Comparison of ENCODE assay signal across 21 cellular contexts in genomic region chr10:132865236-132865635, GRCh38.
DNase-seq lines count a peak whose midpoint lies in the region; ATAC-seq and TF ChIP-seq lines count a peak whose summit lies in the region.
"Had no signal": no experiment of that assay in that cellular context is flagged by ENCODE, and none has a peak within 500 bp of the region (broad histone marks: within the 10 kb centered on the region; RNA-seq: fewer than 3 reads in every experiment).

No MANE protein-coding gene starts in this region.

- no peaks in the 10 kb centered on the region for H3K9me3 Mint-ChIP-seq in activated CD8-positive, alpha-beta memory T cell treated with anti-CD3 and anti-CD28 coated beads, Interleukin-2, amount 10 ng/mL, durations not matched to agents 7 days and 5 days (ENCODE audit: low read depth)
- H3K9me3 Mint-ChIP-seq: activated naive CD8-positive, alpha-beta T cell treated with anti-CD3 and anti-CD28 coated beads, Interleukin-2, amount 50 U/mL, for 24 hours had no signal

- no peaks in the 10 kb centered on the region for H3K27me3 ChIP-seq in Loucy (ENCODE audit: insufficient read depth, low read length, poor library complexity, severe bottlenecking)
- peaks cover 6 to 62% of the 10 kb centered on the region in 2 donors for H3K27me3 ChIP-seq in left lung
- H3K27me3 ChIP-seq in spleen (replicated peaks in 1 of 7): peaks cover 0 to 87% (median 16%) of the 10 kb centered on the region in 7 donors

- H3K79me2 ChIP-seq in Loucy (ENCODE audit: insufficient read depth, low read length): no peaks in the 10 kb centered on the region

- peaks cover 16% of the 10 kb centered on the region for H3K4me1 ChIP-seq in Loucy (ENCODE audit: insufficient read depth, low read length, poor library complexity, severe bottlenecking)
- no peaks in the 10 kb centered on the region for H3K4me1 ChIP-seq in left lung
- H3K4me1 ChIP-seq in spleen: peaks cover 0 to 11% (median 5%) of the 10 kb centered on the region in 6 donors
- H3K4me1 ChIP-seq: BE2C had no signal

- no peaks in the 10 kb centered on the region for H3K36me3 Mint-ChIP-seq in activated CD8-positive, alpha-beta memory T cell treated with anti-CD3 and anti-CD28 coated beads, Interleukin-2, amount 10 ng/mL, durations not matched to agents 7 days and 5 days

- H3K27ac ChIP-seq in left lung: no peak overlapping the region
- no peak overlapping the region for H3K27ac ChIP-seq in spleen

- no peaks in the 10 kb centered on the region for H4K20me1 ChIP-seq in Loucy (ENCODE audit: insufficient read depth, low read length, poor library complexity, severe bottlenecking)

- H3K27me3 Mint-ChIP-seq in activated CD8-positive, alpha-beta memory T cell treated with anti-CD3 and anti-CD28 coated beads, Interleukin-2, amount 10 ng/mL, durations not matched to agents 7 days and 5 days: peaks cover 2% of the 10 kb centered on the region

- no peaks in the 10 kb centered on the region for H3K4me1 Mint-ChIP-seq in activated CD8-positive, alpha-beta memory T cell treated with anti-CD3 and anti-CD28 coated beads, Interleukin-2, amount 10 ng/mL, durations not matched to agents 7 days and 5 days

- H3K4me3 Mint-ChIP-seq in activated CD8-positive, alpha-beta memory T cell treated with anti-CD3 and anti-CD28 coated beads, Interleukin-2, amount 10 ng/mL, durations not matched to agents 7 days and 5 days: no peak overlapping the region
- H3K4me3 Mint-ChIP-seq: activated naive CD8-positive, alpha-beta T cell treated with anti-CD3 and anti-CD28 coated beads, Interleukin-2, amount 50 U/mL, for 24 hours; brain; nephron had no signal

- no peak for TF ChIP-seq POLR2A in spleen (IDR thresholded peaks at IDR 0.05)

- TF ChIP-seq CTCF in Loucy (conservative IDR thresholded peaks at IDR 0.05; ENCODE audit: low read length) (no peak), left lung (IDR thresholded peaks at IDR 0.05) (no peak), spleen (IDR thresholded peaks at IDR 0.05 in 8 of 11, conservative IDR thresholded peaks at IDR 0.05 in 3 of 11) (no peak)

- no peak overlapping the region; the same call in 1 of the 2 replicates for H2AFZ ChIP-seq in Loucy (ENCODE audit: low read length)

- ATAC-seq in activated CD8-positive, alpha-beta memory T cell treated with anti-CD3 and anti-CD28 coated beads, Interleukin-2, amount 10 ng/mL, durations not matched to agents 7 days and 5 days: no peak
- ATAC-seq in left lung: no peak
- ATAC-seq: activated naive CD8-positive, alpha-beta T cell treated with anti-CD3 and anti-CD28 coated beads, Interleukin-2, amount 50 U/mL, for 24 hours; HCT116 had no signal

- no peak overlapping the region for H3K4me3 ChIP-seq in Loucy (ENCODE audit: low read length, poor library complexity, severe bottlenecking)
- H3K4me3 ChIP-seq in left lung: no peak overlapping the region
- H3K4me3 ChIP-seq in spleen: no peak overlapping the region

- H3F3A ChIP-seq in Loucy (ENCODE audit: low read depth): no peaks in the 10 kb centered on the region

- H3K27ac Mint-ChIP-seq in activated CD8-positive, alpha-beta memory T cell treated with anti-CD3 and anti-CD28 coated beads, Interleukin-2, amount 10 ng/mL, durations not matched to agents 7 days and 5 days: no peak overlapping the region
- H3K27ac Mint-ChIP-seq: activated naive CD8-positive, alpha-beta T cell treated with anti-CD3 and anti-CD28 coated beads, Interleukin-2, amount 50 U/mL, for 24 hours had no signal

- peak; percentile 6 for DNase-seq in activated CD8-positive, alpha-beta memory T cell treated with anti-CD3 and anti-CD28 coated beads, Interleukin-2, amount 50 U/mL, for 4 hours
- DNase-seq in activated CD8-positive, alpha-beta memory T cell treated with anti-CD3 and anti-CD28 coated beads, Interleukin-2, amount 10 ng/mL, durations not matched to agents 7 days and 5 days: no peak
- DNase-seq in left lung (peak; percentile 24 to 50), spleen (peak; percentile 65), HPDE6-E6E7 (ENCODE audit: extremely low spot score) (no peak), NK-92 (lab: John Stamatoyannopoulos, UW; ENCODE audit: unreplicated experiment) (no peak), SIG-M5 treated with dmso at 0.1 percent for 504 hours (lab: John Stamatoyannopoulos, UW; ENCODE audit: unreplicated experiment) (no peak)
- DNase-seq: activated CD4-positive, alpha-beta T cell treated with anti-CD3 and anti-CD28 coated beads, Interleukin-2, amount 50 U/mL, for 1 hour; activated naive CD8-positive, alpha-beta T cell treated with anti-CD3 and anti-CD28 coated beads, Interleukin-2, amount 50 U/mL, for 24 hours; activated T-cell treated with anti-CD3 and anti-CD28 coated beads for 4 hours; BE2C; midbrain; NCI-H1092; NCI-H2081 treated with DMSO at 0.1 percent for 48 hours; NCI-H446 treated with DMSO at 0.1 percent for 48 hours; NK-92 treated with Interleukin-12 subunit alpha and Interleukin-12 subunit beta, amount 100 ng/mL, for 24 hours; SW 1271 had no signal

- H3K9me3 ChIP-seq in Loucy (ENCODE audit: insufficient read depth, low read depth, low read length) (no peaks in the 10 kb centered on the region; the same call in 1 of the 2 replicates), left lung (peaks cover 0 to 1% of the 10 kb centered on the region in 2 donors), spleen (peaks cover 0 to 3% (median 0%) of the 10 kb centered on the region in 8 donors)
- H3K9me3 ChIP-seq: BE2C had no signal

- H3K36me3 ChIP-seq in Loucy (ENCODE audit: insufficient read depth, low read length) (no peaks in the 10 kb centered on the region), left lung (no peaks in the 10 kb centered on the region), spleen (no peaks in the 10 kb centered on the region)
- H3K36me3 ChIP-seq: BE2C had no signal

- WGBS in spleen, 5 donors: 15 to 25% (median 18%) methylated on average over 12 to 13 of the region's 13 CpGs

- CTCF ChIA-PET in activated CD8-positive, alpha-beta memory T cell treated with anti-CD3 and anti-CD28 coated beads, Interleukin-2, amount 10 ng/mL, durations not matched to agents 7 days and 5 days (lab: Charles Lee): no interaction called here

- no peaks in the 10 kb centered on the region for H3K9me2 ChIP-seq in Loucy (replicated peaks; ENCODE audit: low read depth, low read length)

- peak overlapping the region; percentile 50 for H3K4me2 ChIP-seq in Loucy (ENCODE audit: low read depth, low read length, poor library complexity, severe bottlenecking)

- no peak overlapping the region for H3K9ac ChIP-seq in Loucy (ENCODE audit: low read depth, low read length, poor library complexity, severe bottlenecking)

- intact Hi-C loops in left lung (cut with DNase I) (no loop called here), spleen (cut with DNase I; ENCODE audit: low total_unique reads) (no loop called here)

Comparison
In these comparisons a context has a peak if more than half of its experiments do, and no peak if none do; other contexts are left out.
1. DNase-seq: peak in activated CD8-positive, alpha-beta memory T cell treated with anti-CD3 and anti-CD28 coated beads, Interleukin-2, amount 50 U/mL, for 4 hours (single experiment), left lung (2 of 2) and spleen (single experiment); none in activated CD8-positive, alpha-beta memory T cell treated with anti-CD3 and anti-CD28 coated beads, Interleukin-2, amount 10 ng/mL, durations not matched to agents 7 days and 5 days (single experiment), HPDE6-E6E7 (single experiment), NK-92 (single experiment) and SIG-M5 treated with dmso at 0.1 percent for 504 hours (single experiment).